1 cellular context compared by ENCODE assay signal in genomic region chr10:73159038-73159648, GRCh38.
TF ChIP-seq lines count a peak whose summit lies in the region.

No MANE protein-coding gene starts in this region.

TF ChIP-seq in K562, 482 proteins besides CTCF, POLR2A, EP300 and RAD21 (continued from another document and continues in another):
- TF ChIP-seq, protein P1, sequence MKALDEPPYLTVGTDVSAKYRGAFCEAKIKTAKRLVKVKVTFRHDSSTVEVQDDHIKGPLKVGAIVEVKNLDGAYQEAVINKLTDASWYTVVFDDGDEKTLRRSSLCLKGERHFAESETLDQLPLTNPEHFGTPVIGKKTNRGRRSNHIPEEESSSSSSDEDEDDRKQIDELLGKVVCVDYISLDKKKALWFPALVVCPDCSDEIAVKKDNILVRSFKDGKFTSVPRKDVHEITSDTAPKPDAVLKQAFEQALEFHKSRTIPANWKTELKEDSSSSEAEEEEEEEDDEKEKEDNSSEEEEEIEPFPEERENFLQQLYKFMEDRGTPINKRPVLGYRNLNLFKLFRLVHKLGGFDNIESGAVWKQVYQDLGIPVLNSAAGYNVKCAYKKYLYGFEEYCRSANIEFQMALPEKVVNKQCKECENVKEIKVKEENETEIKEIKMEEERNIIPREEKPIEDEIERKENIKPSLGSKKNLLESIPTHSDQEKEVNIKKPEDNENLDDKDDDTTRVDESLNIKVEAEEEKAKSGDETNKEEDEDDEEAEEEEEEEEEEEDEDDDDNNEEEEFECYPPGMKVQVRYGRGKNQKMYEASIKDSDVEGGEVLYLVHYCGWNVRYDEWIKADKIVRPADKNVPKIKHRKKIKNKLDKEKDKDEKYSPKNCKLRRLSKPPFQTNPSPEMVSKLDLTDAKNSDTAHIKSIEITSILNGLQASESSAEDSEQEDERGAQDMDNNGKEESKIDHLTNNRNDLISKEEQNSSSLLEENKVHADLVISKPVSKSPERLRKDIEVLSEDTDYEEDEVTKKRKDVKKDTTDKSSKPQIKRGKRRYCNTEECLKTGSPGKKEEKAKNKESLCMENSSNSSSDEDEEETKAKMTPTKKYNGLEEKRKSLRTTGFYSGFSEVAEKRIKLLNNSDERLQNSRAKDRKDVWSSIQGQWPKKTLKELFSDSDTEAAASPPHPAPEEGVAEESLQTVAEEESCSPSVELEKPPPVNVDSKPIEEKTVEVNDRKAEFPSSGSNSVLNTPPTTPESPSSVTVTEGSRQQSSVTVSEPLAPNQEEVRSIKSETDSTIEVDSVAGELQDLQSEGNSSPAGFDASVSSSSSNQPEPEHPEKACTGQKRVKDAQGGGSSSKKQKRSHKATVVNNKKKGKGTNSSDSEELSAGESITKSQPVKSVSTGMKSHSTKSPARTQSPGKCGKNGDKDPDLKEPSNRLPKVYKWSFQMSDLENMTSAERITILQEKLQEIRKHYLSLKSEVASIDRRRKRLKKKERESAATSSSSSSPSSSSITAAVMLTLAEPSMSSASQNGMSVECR (CRISPR knock-in tag; IDR thresholded peaks at IDR 0.05) = no peak
- TF ChIP-seq, protein P2, sequence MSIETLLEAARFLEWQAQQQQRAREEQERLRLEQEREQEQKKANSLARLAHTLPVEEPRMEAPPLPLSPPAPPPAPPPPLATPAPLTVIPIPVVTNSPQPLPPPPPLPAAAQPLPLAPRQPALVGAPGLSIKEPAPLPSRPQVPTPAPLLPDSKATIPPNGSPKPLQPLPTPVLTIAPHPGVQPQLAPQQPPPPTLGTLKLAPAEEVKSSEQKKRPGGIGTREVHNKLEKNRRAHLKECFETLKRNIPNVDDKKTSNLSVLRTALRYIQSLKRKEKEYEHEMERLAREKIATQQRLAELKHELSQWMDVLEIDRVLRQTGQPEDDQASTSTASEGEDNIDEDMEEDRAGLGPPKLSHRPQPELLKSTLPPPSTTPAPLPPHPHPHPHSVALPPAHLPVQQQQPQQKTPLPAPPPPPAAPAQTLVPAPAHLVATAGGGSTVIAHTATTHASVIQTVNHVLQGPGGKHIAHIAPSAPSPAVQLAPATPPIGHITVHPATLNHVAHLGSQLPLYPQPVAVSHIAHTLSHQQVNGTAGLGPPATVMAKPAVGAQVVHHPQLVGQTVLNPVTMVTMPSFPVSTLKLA (conservative IDR thresholded peaks at IDR 0.05) = 0 out of 4 replicates have a peak, but pooled peaks of 1 of the 2 experiments have one; percentile 29
- TF ChIP-seq RHOXF2B (CRISPR knock-in tag; conservative IDR thresholded peaks at IDR 0.05) (no peak), PURB (CRISPR knock-in tag; IDR thresholded peaks at IDR 0.05; ENCODE audit: low read depth) (no peak), PRPF4 (IDR thresholded peaks at IDR 0.05; ENCODE audit: insufficient read depth, low read depth, low read length, poor library complexity, severe bottlenecking) (no peak), PRDM10 (IDR thresholded peaks at IDR 0.05; ENCODE audit: partially characterized antibody) (no peak), EGR1 (conservative IDR thresholded peaks at IDR 0.05) (peak; percentile 51), MCM5 (IDR thresholded peaks at IDR 0.05; ENCODE audit: low read depth) (no peak), SMAD4 (CRISPR knock-in tag; conservative IDR thresholded peaks at IDR 0.05) (no peak), DDX20 (tag; IDR thresholded peaks at IDR 0.05; ENCODE audit: low read depth) (no peak), TCF7L2 (IDR thresholded peaks at IDR 0.05; ENCODE audit: low read depth, low read length) (no peak), E2F1 (CRISPR knock-in tag; IDR thresholded peaks at IDR 0.05) (no peak), THRAP3 (IDR thresholded peaks at IDR 0.05; ENCODE audit: borderline replicate concordance) (0 out of 2 replicates have a peak, but pooled peaks have one; percentile 25), NCOA4 (IDR thresholded peaks at IDR 0.05; ENCODE audit: partially characterized antibody) (no peak), RBM22 (IDR thresholded peaks at IDR 0.05; ENCODE audit: low read depth, low read length, poor library complexity, severe bottlenecking) (no peak), ZBTB8A (IDR thresholded peaks at IDR 0.05; ENCODE audit: partially characterized antibody) (no peak), REST (CRISPR knock-in tag; IDR thresholded peaks at IDR 0.05; ENCODE audit: low read depth) (no peak), CBX8 (IDR thresholded peaks at IDR 0.05; ENCODE audit: borderline replicate concordance, extremely low read depth, low read depth, low read length, poor library complexity, severe bottlenecking) (no peak), KLF16 (IDR thresholded peaks at IDR 0.05) (peak; percentile 21; the same call in 1 of the 2 replicates), FOXK1 (CRISPR knock-in tag; IDR thresholded peaks at IDR 0.05; ENCODE audit: borderline replicate concordance) (no peak), MECOM (CRISPR knock-in tag; IDR thresholded peaks at IDR 0.05) (no peak), NR1H2 (CRISPR knock-in tag; IDR thresholded peaks at IDR 0.05) (no peak), RBM17 (IDR thresholded peaks at IDR 0.05; ENCODE audit: borderline replicate concordance, low read depth, low read length) (no peak)
- TF ChIP-seq, protein P3, sequence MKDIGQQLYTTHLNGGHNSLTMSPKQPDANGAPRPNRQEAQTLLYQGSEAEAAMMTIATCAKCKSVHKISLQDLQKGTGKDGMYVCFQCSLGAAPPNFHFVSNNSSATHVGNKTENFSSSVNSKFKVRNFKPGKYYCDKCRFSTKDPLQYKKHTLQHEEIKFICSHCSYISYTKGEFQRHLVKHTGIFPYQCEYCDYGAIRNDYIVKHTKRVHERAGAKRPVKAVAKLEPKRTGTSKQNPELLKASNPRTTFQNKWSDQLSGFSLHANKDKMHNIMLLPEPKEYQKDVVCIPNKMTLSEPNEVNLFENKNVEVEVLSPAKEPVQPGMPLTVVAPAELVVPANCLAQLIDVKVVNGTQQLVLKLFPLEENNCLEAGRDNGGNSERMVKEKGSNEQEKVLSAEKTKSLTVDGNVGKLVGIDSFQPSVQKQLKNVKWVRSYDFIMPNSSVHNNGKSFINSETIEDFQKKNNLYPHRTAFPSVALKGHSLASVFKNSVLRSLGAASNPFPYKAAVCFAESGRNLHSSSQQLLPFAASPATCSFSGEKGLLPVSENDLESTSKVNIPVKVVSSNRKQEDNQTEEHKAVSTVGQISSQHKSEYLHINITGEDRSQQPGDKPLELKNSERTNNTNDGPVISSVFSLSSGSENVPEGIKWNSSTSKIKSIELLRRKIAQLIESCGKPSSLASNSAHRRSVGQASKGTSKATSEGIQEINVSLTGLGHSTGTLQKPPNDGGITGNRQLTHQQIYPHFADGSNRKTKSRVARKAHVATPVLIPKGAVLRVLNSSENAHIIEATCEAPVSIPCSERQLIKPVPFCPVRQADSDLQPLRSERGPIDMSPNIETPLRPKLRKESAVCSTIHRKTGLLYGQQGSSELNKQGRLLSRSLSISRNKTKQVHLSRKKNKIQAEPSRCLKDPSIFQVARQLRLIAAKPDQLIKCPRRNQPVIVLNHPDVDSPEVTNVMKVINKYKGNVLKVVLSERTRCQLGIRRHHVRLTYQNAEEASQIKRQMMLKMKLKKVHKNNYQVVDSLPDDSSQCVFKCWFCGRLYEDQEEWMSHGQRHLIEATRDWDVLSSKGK (CRISPR knock-in tag; IDR thresholded peaks at IDR 0.05) = no peak
- TF ChIP-seq, protein P4, sequence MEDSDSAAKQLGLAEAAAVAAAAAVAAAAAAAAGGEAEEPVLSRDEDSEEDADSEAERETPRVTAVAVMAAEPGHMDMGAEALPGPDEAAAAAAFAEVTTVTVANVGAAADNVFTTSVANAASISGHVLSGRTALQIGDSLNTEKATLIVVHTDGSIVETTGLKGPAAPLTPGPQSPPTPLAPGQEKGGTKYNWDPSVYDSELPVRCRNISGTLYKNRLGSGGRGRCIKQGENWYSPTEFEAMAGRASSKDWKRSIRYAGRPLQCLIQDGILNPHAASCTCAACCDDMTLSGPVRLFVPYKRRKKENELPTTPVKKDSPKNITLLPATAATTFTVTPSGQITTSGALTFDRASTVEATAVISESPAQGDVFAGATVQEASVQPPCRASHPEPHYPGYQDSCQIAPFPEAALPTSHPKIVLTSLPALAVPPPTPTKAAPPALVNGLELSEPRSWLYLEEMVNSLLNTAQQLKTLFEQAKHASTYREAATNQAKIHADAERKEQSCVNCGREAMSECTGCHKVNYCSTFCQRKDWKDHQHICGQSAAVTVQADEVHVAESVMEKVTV (CRISPR knock-in tag; IDR thresholded peaks at IDR 0.05) = peak; percentile 61
- TF ChIP-seq, protein P5, sequence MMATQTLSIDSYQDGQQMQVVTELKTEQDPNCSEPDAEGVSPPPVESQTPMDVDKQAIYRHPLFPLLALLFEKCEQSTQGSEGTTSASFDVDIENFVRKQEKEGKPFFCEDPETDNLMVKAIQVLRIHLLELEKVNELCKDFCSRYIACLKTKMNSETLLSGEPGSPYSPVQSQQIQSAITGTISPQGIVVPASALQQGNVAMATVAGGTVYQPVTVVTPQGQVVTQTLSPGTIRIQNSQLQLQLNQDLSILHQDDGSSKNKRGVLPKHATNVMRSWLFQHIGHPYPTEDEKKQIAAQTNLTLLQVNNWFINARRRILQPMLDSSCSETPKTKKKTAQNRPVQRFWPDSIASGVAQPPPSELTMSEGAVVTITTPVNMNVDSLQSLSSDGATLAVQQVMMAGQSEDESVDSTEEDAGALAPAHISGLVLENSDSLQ (IDR thresholded peaks at IDR 0.05) = no peak
- TF ChIP-seq, protein P6, sequence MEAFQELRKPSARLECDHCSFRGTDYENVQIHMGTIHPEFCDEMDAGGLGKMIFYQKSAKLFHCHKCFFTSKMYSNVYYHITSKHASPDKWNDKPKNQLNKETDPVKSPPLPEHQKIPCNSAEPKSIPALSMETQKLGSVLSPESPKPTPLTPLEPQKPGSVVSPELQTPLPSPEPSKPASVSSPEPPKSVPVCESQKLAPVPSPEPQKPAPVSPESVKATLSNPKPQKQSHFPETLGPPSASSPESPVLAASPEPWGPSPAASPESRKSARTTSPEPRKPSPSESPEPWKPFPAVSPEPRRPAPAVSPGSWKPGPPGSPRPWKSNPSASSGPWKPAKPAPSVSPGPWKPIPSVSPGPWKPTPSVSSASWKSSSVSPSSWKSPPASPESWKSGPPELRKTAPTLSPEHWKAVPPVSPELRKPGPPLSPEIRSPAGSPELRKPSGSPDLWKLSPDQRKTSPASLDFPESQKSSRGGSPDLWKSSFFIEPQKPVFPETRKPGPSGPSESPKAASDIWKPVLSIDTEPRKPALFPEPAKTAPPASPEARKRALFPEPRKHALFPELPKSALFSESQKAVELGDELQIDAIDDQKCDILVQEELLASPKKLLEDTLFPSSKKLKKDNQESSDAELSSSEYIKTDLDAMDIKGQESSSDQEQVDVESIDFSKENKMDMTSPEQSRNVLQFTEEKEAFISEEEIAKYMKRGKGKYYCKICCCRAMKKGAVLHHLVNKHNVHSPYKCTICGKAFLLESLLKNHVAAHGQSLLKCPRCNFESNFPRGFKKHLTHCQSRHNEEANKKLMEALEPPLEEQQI (IDR thresholded peaks at IDR 0.05) = 0 out of 2 replicates have a peak, but pooled peaks have one; percentile 66
